In genomic region chr3:197132916-197133530, GRCh38 we compare ENCODE assay signal across 16 cellular contexts.
"Had no signal": no experiment of that assay in that cellular context is flagged by ENCODE, and none has a peak within 500 bp of the region (broad histone marks: within the 10 kb centered on the region; RNA-seq: fewer than 3 reads in every experiment).

No MANE protein-coding gene starts in this region.

- H3K4me1 Mint-ChIP-seq: activated CD4-positive, alpha-beta T cell treated with anti-CD3 and anti-CD28 coated beads, Interleukin-2, amount 10 ng/mL, durations not matched to agents 7 days and 5 days; activated T-helper 17 cell treated with anti-CD3 and anti-CD28 coated beads, Interleukin-2, amount 50 U/mL, for 72 hours; brain had no signal

- H3K4me3 ChIP-seq: gastrocnemius medialis, heart left ventricle, lung, pancreas, sigmoid colon had no signal

- H3K4me3 Mint-ChIP-seq: activated CD4-positive, alpha-beta T cell treated with anti-CD3 and anti-CD28 coated beads, Interleukin-2, amount 10 ng/mL, durations not matched to agents 7 days and 5 days; activated naive CD4-positive, alpha-beta T cell treated with anti-CD3 and anti-CD28 coated beads for 36 hours; activated T-helper 17 cell treated with anti-CD3 and anti-CD28 coated beads, Interleukin-2, amount 50 U/mL, for 72 hours; brain; immature natural killer cell; naive B cell had no signal

- H3K27me3 Mint-ChIP-seq: activated CD4-positive, alpha-beta T cell treated with anti-CD3 and anti-CD28 coated beads, Interleukin-2, amount 10 ng/mL, durations not matched to agents 7 days and 5 days; activated T-helper 17 cell treated with anti-CD3 and anti-CD28 coated beads, Interleukin-2, amount 50 U/mL, for 72 hours; brain; naive B cell had no signal

- H3K27ac Mint-ChIP-seq: activated CD4-positive, alpha-beta T cell treated with anti-CD3 and anti-CD28 coated beads, Interleukin-2, amount 10 ng/mL, durations not matched to agents 7 days and 5 days; activated naive CD4-positive, alpha-beta T cell treated with anti-CD3 and anti-CD28 coated beads for 36 hours; activated T-helper 17 cell treated with anti-CD3 and anti-CD28 coated beads, Interleukin-2, amount 50 U/mL, for 72 hours had no signal

- ATAC-seq: activated T-helper 17 cell treated with anti-CD3 and anti-CD28 coated beads, Interleukin-2, amount 50 U/mL, for 72 hours; gastrocnemius medialis; heart left ventricle; left cardiac atrium; pancreas had no signal

- DNase-seq: activated CD4-positive, alpha-beta T cell treated with anti-CD3 and anti-CD28 coated beads, Interleukin-2, amount 10 ng/mL, durations not matched to agents 7 days and 5 days; activated naive CD4-positive, alpha-beta T cell treated with anti-CD3 and anti-CD28 coated beads for 36 hours; cortex of kidney; effector CD8-positive, alpha-beta T cell; gastrocnemius medialis; heart left ventricle; immature natural killer cell; left cardiac atrium; naive B cell; pancreas; sigmoid colon; stimulated activated CD4-positive, alpha-beta T cell treated with anti-CD3 and anti-CD28 coated beads, Interleukin-12 subunit alpha, Interleukin-12 subunit beta, amount 100 ng/mL, for 4 hours; stimulated activated CD4-positive, alpha-beta T cell treated with anti-CD3 and anti-CD28 coated beads, Interleukin-2, amount 100 ng/mL, for 24 hours had no signal
